1 cellular context compared by ENCODE assay signal in genomic region chr22:39291501-39291900, GRCh38.
TF ChIP-seq lines count a peak whose summit lies in the region.

No MANE protein-coding gene starts in this region.

TF ChIP-seq in IMR-90, 13 proteins besides CTCF, POLR2A, EP300 and RAD21 (continued from another document):
- TF ChIP-seq ELK1 (IDR thresholded peaks at IDR 0.05; ENCODE audit: borderline replicate concordance, low read depth, low read length): no peak
- TF ChIP-seq SMC3 (IDR thresholded peaks at IDR 0.05; ENCODE audit: low read depth, low read length): no peak
- no peak for TF ChIP-seq RFX5 (IDR thresholded peaks at IDR 0.05; ENCODE audit: low read depth, low read length)
- no peak for TF ChIP-seq CHD1 (IDR thresholded peaks at IDR 0.05; ENCODE audit: low read depth, low read length)
- TF ChIP-seq MXI1 (IDR thresholded peaks at IDR 0.05; ENCODE audit: borderline replicate concordance, low read depth, low read length): no peak
- no peak for TF ChIP-seq BHLHE40 (IDR thresholded peaks at IDR 0.05; ENCODE audit: low read depth, low read length)
TF ChIP-seq in IMR-90: peak in this region for 0.
